ENCODE assay signal across 1 cellular context in the genomic region with DNA sequence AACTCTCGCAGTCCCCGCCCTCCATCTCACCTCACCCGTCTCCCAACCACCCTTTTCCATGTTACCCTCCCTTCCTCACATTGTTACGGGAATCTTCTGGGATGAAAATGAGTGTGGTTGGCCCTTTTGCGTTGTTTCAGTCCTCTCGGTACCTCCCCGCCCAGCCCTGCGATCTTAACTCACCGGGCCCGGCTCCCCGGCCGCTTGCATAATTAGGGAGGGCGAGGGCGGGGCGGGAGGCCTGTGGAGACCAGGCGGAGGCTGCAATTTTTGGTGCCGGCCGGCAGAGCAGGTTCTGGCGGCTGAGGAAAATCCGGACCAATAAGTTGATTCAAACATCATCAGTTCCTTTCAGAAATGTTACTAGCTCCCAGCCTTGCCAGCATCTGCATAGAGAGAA.
TF ChIP-seq lines count a peak whose summit lies in the region.

No MANE protein-coding gene starts in this region.

TF ChIP-seq in K562, 482 proteins besides CTCF, POLR2A, EP300 and RAD21 (continued from another document):
- TF ChIP-seq, protein P1, sequence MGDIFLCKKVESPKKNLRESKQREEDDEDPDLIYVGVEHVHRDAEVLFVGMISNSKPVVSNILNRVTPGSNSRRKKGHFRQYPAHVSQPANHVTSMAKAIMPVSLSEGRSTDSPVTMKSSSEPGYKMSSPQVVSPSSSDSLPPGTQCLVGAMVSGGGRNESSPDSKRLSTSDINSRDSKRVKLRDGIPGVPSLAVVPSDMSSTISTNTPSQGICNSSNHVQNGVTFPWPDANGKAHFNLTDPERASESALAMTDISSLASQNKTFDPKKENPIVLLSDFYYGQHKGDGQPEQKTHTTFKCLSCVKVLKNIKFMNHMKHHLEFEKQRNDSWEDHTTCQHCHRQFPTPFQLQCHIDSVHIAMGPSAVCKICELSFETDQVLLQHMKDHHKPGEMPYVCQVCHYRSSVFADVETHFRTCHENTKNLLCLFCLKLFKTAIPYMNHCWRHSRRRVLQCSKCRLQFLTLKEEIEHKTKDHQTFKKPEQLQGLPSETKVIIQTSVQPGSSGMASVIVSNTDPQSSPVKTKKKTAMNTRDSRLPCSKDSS (IDR thresholded peaks at IDR 0.05; ENCODE audit: low read depth, partially characterized antibody), result no peak
- TF ChIP-seq MBD2 (IDR thresholded peaks at IDR 0.05; ENCODE audit: borderline replicate concordance, low read depth) (no peak), HNRNPUL1 (IDR thresholded peaks at IDR 0.05; ENCODE audit: low read length) (no peak), RAD51 (IDR thresholded peaks at IDR 0.05; ENCODE audit: borderline replicate concordance, low read depth) (no peak)
- TF ChIP-seq, protein P2, sequence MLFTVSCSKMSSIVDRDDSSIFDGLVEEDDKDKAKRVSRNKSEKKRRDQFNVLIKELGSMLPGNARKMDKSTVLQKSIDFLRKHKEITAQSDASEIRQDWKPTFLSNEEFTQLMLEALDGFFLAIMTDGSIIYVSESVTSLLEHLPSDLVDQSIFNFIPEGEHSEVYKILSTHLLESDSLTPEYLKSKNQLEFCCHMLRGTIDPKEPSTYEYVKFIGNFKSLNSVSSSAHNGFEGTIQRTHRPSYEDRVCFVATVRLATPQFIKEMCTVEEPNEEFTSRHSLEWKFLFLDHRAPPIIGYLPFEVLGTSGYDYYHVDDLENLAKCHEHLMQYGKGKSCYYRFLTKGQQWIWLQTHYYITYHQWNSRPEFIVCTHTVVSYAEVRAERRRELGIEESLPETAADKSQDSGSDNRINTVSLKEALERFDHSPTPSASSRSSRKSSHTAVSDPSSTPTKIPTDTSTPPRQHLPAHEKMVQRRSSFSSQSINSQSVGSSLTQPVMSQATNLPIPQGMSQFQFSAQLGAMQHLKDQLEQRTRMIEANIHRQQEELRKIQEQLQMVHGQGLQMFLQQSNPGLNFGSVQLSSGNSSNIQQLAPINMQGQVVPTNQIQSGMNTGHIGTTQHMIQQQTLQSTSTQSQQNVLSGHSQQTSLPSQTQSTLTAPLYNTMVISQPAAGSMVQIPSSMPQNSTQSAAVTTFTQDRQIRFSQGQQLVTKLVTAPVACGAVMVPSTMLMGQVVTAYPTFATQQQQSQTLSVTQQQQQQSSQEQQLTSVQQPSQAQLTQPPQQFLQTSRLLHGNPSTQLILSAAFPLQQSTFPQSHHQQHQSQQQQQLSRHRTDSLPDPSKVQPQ (CRISPR knock-in tag; IDR thresholded peaks at IDR 0.05; ENCODE audit: borderline replicate concordance), result no peak
